1 cellular context compared by ENCODE assay signal in the genomic region with DNA sequence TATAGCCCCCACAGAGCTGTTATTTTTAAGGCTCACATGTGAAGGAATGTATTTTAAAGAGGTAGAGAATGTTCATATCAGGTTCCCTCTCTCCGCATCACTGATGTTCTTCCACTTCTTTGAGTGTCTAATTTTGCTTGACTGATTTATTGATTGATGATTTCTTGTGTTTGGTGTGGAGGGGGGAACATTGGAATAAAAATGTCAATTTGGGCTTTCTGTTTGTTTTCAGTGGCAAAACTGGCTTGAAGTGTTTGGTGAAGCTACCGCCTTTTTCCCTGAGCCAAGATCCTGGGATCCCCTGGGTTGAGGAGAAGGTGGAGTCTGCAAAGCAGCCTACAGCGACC.
TF ChIP-seq lines count a peak whose summit lies in the region.

No MANE protein-coding gene starts in this region.

TF ChIP-seq in HepG2, 621 proteins besides CTCF, POLR2A, EP300 and RAD21 (continues in another document):
- TF ChIP-seq REPIN1 (CRISPR knock-in tag; IDR thresholded peaks at IDR 0.05; ENCODE audit: borderline replicate concordance, low read depth) = no peak
- TF ChIP-seq MLXIP (CRISPR knock-in tag; IDR thresholded peaks at IDR 0.05; ENCODE audit: borderline replicate concordance) = no peak
- no peak for TF ChIP-seq PITX1 (CRISPR knock-in tag; IDR thresholded peaks at IDR 0.05)
- TF ChIP-seq, protein P1, sequence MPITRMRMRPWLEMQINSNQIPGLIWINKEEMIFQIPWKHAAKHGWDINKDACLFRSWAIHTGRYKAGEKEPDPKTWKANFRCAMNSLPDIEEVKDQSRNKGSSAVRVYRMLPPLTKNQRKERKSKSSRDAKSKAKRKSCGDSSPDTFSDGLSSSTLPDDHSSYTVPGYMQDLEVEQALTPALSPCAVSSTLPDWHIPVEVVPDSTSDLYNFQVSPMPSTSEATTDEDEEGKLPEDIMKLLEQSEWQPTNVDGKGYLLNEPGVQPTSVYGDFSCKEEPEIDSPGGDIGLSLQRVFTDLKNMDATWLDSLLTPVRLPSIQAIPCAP (CRISPR knock-in tag; IDR thresholded peaks at IDR 0.05; ENCODE audit: low read depth) = no peak
- no peak for TF ChIP-seq ZNF792 (CRISPR knock-in tag; IDR thresholded peaks at IDR 0.05)
- 0 out of 2 replicates have a peak, but pooled peaks have one; percentile 5 for TF ChIP-seq ZNF710 (CRISPR knock-in tag; IDR thresholded peaks at IDR 0.05; ENCODE audit: borderline replicate concordance)
- TF ChIP-seq ZBTB42 (CRISPR knock-in tag; IDR thresholded peaks at IDR 0.05) = no peak
- no peak for TF ChIP-seq ZNF563 (CRISPR knock-in tag; IDR thresholded peaks at IDR 0.05)
- 0 out of 2 replicates have a peak, but pooled peaks have one; percentile 1 for TF ChIP-seq PRDM15 (CRISPR knock-in tag; IDR thresholded peaks at IDR 0.05)
- 0 out of 2 replicates have a peak, but pooled peaks have one; percentile 2 for TF ChIP-seq ZNF746 (CRISPR knock-in tag; IDR thresholded peaks at IDR 0.05)
- no peak for TF ChIP-seq HNRNPL (IDR thresholded peaks at IDR 0.05; ENCODE audit: low read depth, low read length)
- TF ChIP-seq ARID5B (CRISPR knock-in tag; IDR thresholded peaks at IDR 0.05) = no peak
- no peak for TF ChIP-seq AHR (CRISPR knock-in tag; IDR thresholded peaks at IDR 0.05)
- TF ChIP-seq ZMYM4 (CRISPR knock-in tag; IDR thresholded peaks at IDR 0.05) = no peak
- TF ChIP-seq XRCC5 (optimal IDR thresholded peaks at IDR 0.05; ENCODE audit: low read length) = no peak
- TF ChIP-seq, protein P2, sequence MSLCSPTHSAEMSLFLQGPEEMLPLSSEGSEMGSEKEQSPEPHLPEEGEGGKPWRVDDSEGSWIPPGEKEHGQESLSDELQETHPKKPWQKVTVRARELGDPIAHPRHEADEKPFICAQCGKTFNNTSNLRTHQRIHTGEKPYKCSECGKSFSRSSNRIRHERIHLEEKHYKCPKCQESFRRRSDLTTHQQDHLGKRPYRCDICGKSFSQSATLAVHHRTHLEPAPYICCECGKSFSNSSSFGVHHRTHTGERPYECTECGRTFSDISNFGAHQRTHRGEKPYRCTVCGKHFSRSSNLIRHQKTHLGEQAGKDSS (CRISPR knock-in tag; IDR thresholded peaks at IDR 0.05; ENCODE audit: borderline replicate concordance, low read depth) = no peak
- TF ChIP-seq NR2F6 (IDR thresholded peaks at IDR 0.05) = no peak
- TF ChIP-seq NR2F6 (CRISPR knock-in tag; IDR thresholded peaks at IDR 0.05) = no peak
- TF ChIP-seq ZNF510 (CRISPR knock-in tag; IDR thresholded peaks at IDR 0.05; ENCODE audit: low read depth) = no peak
- no peak; the same call in 1 of the 2 replicates for TF ChIP-seq ZBTB34 (CRISPR knock-in tag; IDR thresholded peaks at IDR 0.05)
- TF ChIP-seq ONECUT2 (CRISPR knock-in tag; IDR thresholded peaks at IDR 0.05) = peak; percentile 81
- 0 out of 2 replicates have a peak, but pooled peaks have one; percentile 67 for TF ChIP-seq TFDP1 (CRISPR knock-in tag; IDR thresholded peaks at IDR 0.05; ENCODE audit: borderline replicate concordance)
- no peak for TF ChIP-seq SKI (IDR thresholded peaks at IDR 0.05; ENCODE audit: partially characterized antibody)
- no peak for TF ChIP-seq THAP11 (CRISPR knock-in tag; IDR thresholded peaks at IDR 0.05)
- TF ChIP-seq, protein P3, sequence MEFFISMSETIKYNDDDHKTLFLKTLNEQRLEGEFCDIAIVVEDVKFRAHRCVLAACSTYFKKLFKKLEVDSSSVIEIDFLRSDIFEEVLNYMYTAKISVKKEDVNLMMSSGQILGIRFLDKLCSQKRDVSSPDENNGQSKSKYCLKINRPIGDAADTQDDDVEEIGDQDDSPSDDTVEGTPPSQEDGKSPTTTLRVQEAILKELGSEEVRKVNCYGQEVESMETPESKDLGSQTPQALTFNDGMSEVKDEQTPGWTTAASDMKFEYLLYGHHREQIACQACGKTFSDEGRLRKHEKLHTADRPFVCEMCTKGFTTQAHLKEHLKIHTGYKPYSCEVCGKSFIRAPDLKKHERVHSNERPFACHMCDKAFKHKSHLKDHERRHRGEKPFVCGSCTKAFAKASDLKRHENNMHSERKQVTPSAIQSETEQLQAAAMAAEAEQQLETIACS (CRISPR knock-in tag; IDR thresholded peaks at IDR 0.05) = no peak
- no peak for TF ChIP-seq SSRP1 (CRISPR knock-in tag; IDR thresholded peaks at IDR 0.05)
- TF ChIP-seq NFKBIZ (CRISPR knock-in tag; IDR thresholded peaks at IDR 0.05) = no peak
- 0 out of 2 replicates have a peak, but pooled peaks have one; percentile 2 for TF ChIP-seq GATAD1 (CRISPR knock-in tag; IDR thresholded peaks at IDR 0.05)
- TF ChIP-seq HNRNPK (IDR thresholded peaks at IDR 0.05; ENCODE audit: low read depth, low read length, poor library complexity, severe bottlenecking) = peak; percentile 1
- no peak for TF ChIP-seq SOX13 (IDR thresholded peaks at IDR 0.05)
- no peak for TF ChIP-seq SOX13 (CRISPR knock-in tag; conservative IDR thresholded peaks at IDR 0.05 in 1 of 2, IDR thresholded peaks at IDR 0.05 in 1 of 2)
- TF ChIP-seq PATZ1 (CRISPR knock-in tag; IDR thresholded peaks at IDR 0.05) = 0 out of 2 replicates have a peak, but pooled peaks have one; percentile 8
- no peak for TF ChIP-seq CAMTA2 (CRISPR knock-in tag; IDR thresholded peaks at IDR 0.05; ENCODE audit: borderline replicate concordance)
- no peak for TF ChIP-seq U2AF2 (IDR thresholded peaks at IDR 0.05; ENCODE audit: low read depth, low read length)
- TF ChIP-seq SALL2 (CRISPR knock-in tag; IDR thresholded peaks at IDR 0.05) = 0 out of 2 replicates have a peak, but pooled peaks have one; percentile 3
- no peak for TF ChIP-seq PHF21A (CRISPR knock-in tag; IDR thresholded peaks at IDR 0.05)
- no peak for TF ChIP-seq ZNF317 (CRISPR knock-in tag; IDR thresholded peaks at IDR 0.05)
- peak; percentile 1; the same call in 1 of the 2 replicates for TF ChIP-seq KLF6 (CRISPR knock-in tag; IDR thresholded peaks at IDR 0.05)
- TF ChIP-seq MXD4 (CRISPR knock-in tag; IDR thresholded peaks at IDR 0.05) = no peak
- TF ChIP-seq ADNP (CRISPR knock-in tag; IDR thresholded peaks at IDR 0.05) = no peak
